ENCODE assay signal across 20 cellular contexts in the genomic region with DNA sequence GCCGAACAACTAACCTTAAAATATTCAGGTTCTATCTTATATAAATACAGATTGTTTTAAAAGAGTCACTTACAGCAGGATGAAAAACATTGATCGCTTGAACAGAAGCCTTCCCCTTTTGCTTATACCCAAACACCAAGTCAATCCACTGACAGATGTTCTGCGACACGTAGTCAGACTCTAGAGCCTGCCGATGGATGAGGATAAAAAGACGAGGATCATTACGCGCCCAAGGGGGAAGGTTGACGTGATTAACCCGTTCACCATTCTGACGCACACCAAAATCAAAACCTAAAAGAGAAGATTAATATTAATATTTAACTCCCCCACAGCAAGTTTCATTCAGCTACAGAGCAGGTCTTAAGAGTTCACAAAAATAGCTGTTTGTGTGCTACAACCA. TPM values are rescaled to one million over a fixed set of nuclear protein-coding genes. Genes with fewer than 3 reads are reported as not detected.
"Had no signal": no experiment of that assay in that cellular context is flagged by ENCODE, and none has a peak within 500 bp of the region (broad histone marks: within the 10 kb centered on the region; RNA-seq: fewer than 3 reads in every experiment).

No MANE protein-coding gene starts in this region.

- H3K27ac ChIP-seq: colonic mucosa had no signal

- DNase-seq: activated CD4-positive, alpha-beta T cell treated with anti-CD3 and anti-CD28 coated beads, Interleukin-2, amount 10 ng/mL, durations not matched to agents 24 days and 14 days; activated CD4-positive, CD25-positive, alpha-beta regulatory T cell; activated CD8-positive, alpha-beta memory T cell treated with anti-CD3 and anti-CD28 coated beads, Interleukin-2, amount 50 U/mL, for 4 hours; activated CD8-positive, alpha-beta T cell treated with anti-CD3 and anti-CD28 coated beads, Interleukin-2, amount 10 ng/mL, durations not matched to agents 7 days and 5 days; activated gamma-delta T cell treated with Interleukin-2 at 50 U/mL for 16 hours; amniotic stem cell; central memory CD4-positive, alpha-beta T cell; colonic mucosa; left ventricle myocardium superior; mesendoderm; right cardiac atrium; stimulated activated CD4-positive, alpha-beta T cell treated with anti-CD3 and anti-CD28 coated beads, Interleukin-4, amount 100 ng/mL, for 4 hours; stimulated activated CD8-positive, alpha-beta memory T cell treated with anti-CD3 and anti-CD28 coated beads, Interleukin-4, amount 100 ng/mL, for 48 hours; stimulated activated naive CD8-positive, alpha-beta T cell treated with anti-CD3 and anti-CD28 coated beads, Interleukin-15, Interleukin-2, amounts not matched to agents 100 U/mL and 50 U/mL, for 24 hours; transverse colon had no signal

- H3K4me3 ChIP-seq: body of pancreas, colonic mucosa, skin epidermis, transverse colon had no signal

- H3K27ac Mint-ChIP-seq: activated CD4-positive, alpha-beta T cell treated with anti-CD3 and anti-CD28 coated beads, Interleukin-2, amount 10 ng/mL, durations not matched to agents 24 days and 14 days; activated CD8-positive, alpha-beta T cell treated with anti-CD3 and anti-CD28 coated beads, Interleukin-2, amount 10 ng/mL, durations not matched to agents 7 days and 5 days; activated naive CD8-positive, alpha-beta T cell; natural killer cell treated with Interleukin-12 subunit alpha and Interleukin-12 subunit beta and Interleukin-15 and Interleukin-18, amount 100 ng/mL, for 72 hours; progenitor cell of endocrine pancreas had no signal

- H3K4me1 ChIP-seq: colonic mucosa, transverse colon had no signal

- H3K27me3 Mint-ChIP-seq: activated CD4-positive, alpha-beta T cell treated with anti-CD3 and anti-CD28 coated beads, Interleukin-2, amount 10 ng/mL, durations not matched to agents 24 days and 14 days; activated naive CD8-positive, alpha-beta T cell; natural killer cell treated with Interleukin-12 subunit alpha and Interleukin-12 subunit beta and Interleukin-15 and Interleukin-18, amount 100 ng/mL, for 72 hours; progenitor cell of endocrine pancreas had no signal

- H3K9me3 Mint-ChIP-seq: activated CD4-positive, alpha-beta T cell treated with anti-CD3 and anti-CD28 coated beads, Interleukin-2, amount 10 ng/mL, durations not matched to agents 24 days and 14 days; natural killer cell treated with Interleukin-12 subunit alpha and Interleukin-12 subunit beta and Interleukin-15 and Interleukin-18, amount 100 ng/mL, for 72 hours had no signal

- H3K36me3 ChIP-seq: colonic mucosa had no signal

- H3K4me3 Mint-ChIP-seq: activated CD4-positive, alpha-beta T cell treated with anti-CD3 and anti-CD28 coated beads, Interleukin-2, amount 10 ng/mL, durations not matched to agents 24 days and 14 days; activated CD8-positive, alpha-beta T cell treated with anti-CD3 and anti-CD28 coated beads, Interleukin-2, amount 10 ng/mL, durations not matched to agents 7 days and 5 days; activated naive CD8-positive, alpha-beta T cell; natural killer cell treated with Interleukin-12 subunit alpha and Interleukin-12 subunit beta and Interleukin-15 and Interleukin-18, amount 100 ng/mL, for 72 hours had no signal

- H3K9me3 ChIP-seq: body of pancreas, colonic mucosa, transverse colon had no signal

- H3K27me3 ChIP-seq: body of pancreas, colonic mucosa, transverse colon had no signal

RNA-seq across cellular contexts. Expression of a gene that starts 59.4 kb away (rescaled TPM):
- total RNA-seq: left ventricle myocardium superior, right cardiac atrium had no signal
